Comparison of ENCODE assay signal across 17 cellular contexts in the genomic region with DNA sequence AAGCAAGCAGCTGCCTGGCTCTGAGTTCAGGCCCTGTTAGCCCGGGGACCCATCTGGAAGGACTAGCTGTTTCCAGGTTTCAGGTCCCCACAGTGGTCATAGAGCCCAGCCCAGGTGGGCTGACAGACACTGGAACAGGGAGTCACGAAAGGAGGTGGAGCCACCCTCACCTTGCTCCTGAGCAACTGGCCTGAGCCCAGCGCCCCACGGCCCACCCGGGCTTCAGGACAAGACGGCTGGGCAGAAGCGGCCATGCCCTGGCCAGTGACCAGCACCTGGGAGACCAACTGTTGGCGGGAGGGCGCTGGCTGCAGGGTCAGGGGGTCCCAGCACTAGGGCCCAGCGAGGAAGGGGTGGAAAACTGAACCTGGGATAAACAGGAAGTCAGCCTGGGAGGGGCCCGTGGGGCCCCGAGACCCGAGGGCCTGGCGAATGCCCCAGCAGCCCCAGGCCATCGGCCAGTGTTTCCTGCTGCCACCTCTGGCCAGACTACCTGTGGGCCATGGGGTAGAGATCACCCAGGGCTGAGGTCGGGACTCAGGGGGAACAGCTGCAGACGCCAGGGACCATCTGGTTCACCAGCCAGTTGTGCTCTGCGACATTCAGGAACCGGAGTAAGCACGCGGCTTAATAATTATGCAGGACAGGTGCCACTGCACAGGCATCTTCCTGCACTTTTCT.
DNase-seq lines count a peak whose midpoint lies in the region; ATAC-seq and TF ChIP-seq lines count a peak whose summit lies in the region.
"Had no signal": no experiment of that assay in that cellular context is flagged by ENCODE, and none has a peak within 500 bp of the region (broad histone marks: within the 10 kb centered on the region; RNA-seq: fewer than 3 reads in every experiment).

No MANE protein-coding gene starts in this region.

- H3K4me1 Mint-ChIP-seq in chondrocyte (ENCODE audit: low read depth): no peaks in the 10 kb centered on the region
- H3K4me1 Mint-ChIP-seq: B cell; CD8-positive, alpha-beta memory T cell had no signal

- no peak overlapping the region for H4K8ac ChIP-seq in neuronal stem cell (ENCODE audit: low read depth, low read length)

- H3K4me2 ChIP-seq in BLaER1 (0 out of 2 replicates have a peak overlapping the region, but pooled peaks have one; percentile 7), neuronal stem cell (ENCODE audit: insufficient read depth, low read length, poor library complexity, severe bottlenecking) (no peak overlapping the region)

- no peak overlapping the region for H2BK15ac ChIP-seq in neuronal stem cell (ENCODE audit: low read length)

- no CpG with 5 or more reads among the region's 21 CpGs for WGBS in neuronal stem cell (ENCODE audit: extremely low coverage in 2 of 2, insufficient read length in 2 of 2, insufficient replicate concordance in 1 of 2), 2 donors

- H3K27me3 ChIP-seq in BLaER1 (no peaks in the 10 kb centered on the region), neuronal stem cell (ENCODE audit: control insufficient read depth in 3 of 3, insufficient read depth in 3 of 3, low read depth in 1 of 3, low read length in 3 of 3) (no peaks in the 10 kb centered on the region)

- H2AFZ ChIP-seq in neuronal stem cell (ENCODE audit: low read length): no peak overlapping the region

- peaks cover 12% of the 10 kb centered on the region for H3K9me3 Mint-ChIP-seq in chondrocyte (ENCODE audit: low read depth)

- H3K79me1 ChIP-seq in neuronal stem cell (ENCODE audit: low read depth, low read length): no peaks in the 10 kb centered on the region

- H3K4me1 ChIP-seq in BLaER1: peaks cover 29% of the 10 kb centered on the region
- peaks cover 2 to 3% of the 10 kb centered on the region in 2 donors for H3K4me1 ChIP-seq in neuronal stem cell (ENCODE audit: control insufficient read depth in 2 of 2, insufficient read depth in 1 of 2, low read depth in 1 of 2, low read length in 2 of 2)
- H3K4me1 ChIP-seq: Caco-2 had no signal

- H3K14ac ChIP-seq in neuronal stem cell (ENCODE audit: low read length): no peak overlapping the region

- H3K4me3 ChIP-seq in BLaER1: no peak overlapping the region
- no peak overlapping the region for H3K4me3 ChIP-seq in neuronal stem cell (ENCODE audit: low read length in 2 of 2)

- ATAC-seq in HG03039 (IDR thresholded peaks at IDR 0.05; ENCODE audit: unreplicated experiment): no peak
- ATAC-seq: HCT116 had no signal

- no peaks in the 10 kb centered on the region for H3K36me3 Mint-ChIP-seq in chondrocyte (ENCODE audit: low read depth)
- H3K36me3 Mint-ChIP-seq: CD8-positive, alpha-beta memory T cell; IgD-negative memory B cell had no signal

- peak overlapping the region; percentile 68 for H3K18ac ChIP-seq in neuronal stem cell (ENCODE audit: low read length)

- H2BK12ac ChIP-seq in neuronal stem cell (ENCODE audit: low read length): no peak overlapping the region

- H3K4ac ChIP-seq in neuronal stem cell (ENCODE audit: low read length): no peak overlapping the region

- H2BK120ac ChIP-seq in neuronal stem cell (ENCODE audit: low read depth, low read length): peak overlapping the region; percentile 0

- no peaks in the 10 kb centered on the region for H4K20me1 ChIP-seq in BLaER1

- no peak overlapping the region for H2BK5ac ChIP-seq in neuronal stem cell (ENCODE audit: low read length)

- H3K23ac ChIP-seq in neuronal stem cell (ENCODE audit: low read depth, low read length, poor library complexity): no peak overlapping the region

- peak overlapping the region; percentile 24 for H2AK5ac ChIP-seq in neuronal stem cell (ENCODE audit: low read depth, low read length)

- no peak overlapping the region for H3K4me3 Mint-ChIP-seq in chondrocyte (ENCODE audit: unreplicated experiment)
- H3K4me3 Mint-ChIP-seq: B cell; CD8-positive, alpha-beta memory T cell; IgD-negative memory B cell had no signal

- H4K91ac ChIP-seq in neuronal stem cell (ENCODE audit: low read depth, low read length, poor library complexity): no peak overlapping the region

- H3K27ac ChIP-seq in BLaER1 (no peak overlapping the region), neuronal stem cell (replicated peaks; ENCODE audit: low read length) (no peak overlapping the region)
- H3K27ac ChIP-seq: C4-2B had no signal

- peak; percentile 82 for DNase-seq in chondrocyte (ENCODE audit: low spot score)
- DNase-seq in iPS-NIHi11 (ENCODE audit: low spot score): peak; percentile 39
- no peak for DNase-seq in neuronal stem cell (ENCODE audit: low spot score)
- no peak for DNase-seq in AG08396 (ENCODE audit: low spot score)
- DNase-seq in HK-2 (ENCODE audit: unreplicated experiment): no peak
- DNase-seq: ACHN; Caco-2; CD8-positive, alpha-beta memory T cell; DND-41; GDM1; GOT3 had no signal

- H3K36me3 ChIP-seq in BLaER1 (no peaks in the 10 kb centered on the region), neuronal stem cell (replicated peaks in 1 of 2; ENCODE audit: control insufficient read depth in 2 of 2, insufficient read depth in 2 of 2, low read length in 2 of 2) (no peaks in the 10 kb centered on the region)

- H3K27me3 Mint-ChIP-seq in chondrocyte (ENCODE audit: low read depth): no peaks in the 10 kb centered on the region
- H3K27me3 Mint-ChIP-seq: IgD-negative memory B cell had no signal

- TF ChIP-seq CTCF in chondrocyte (IDR thresholded peaks at IDR 0.05): no peak

- H3K27ac Mint-ChIP-seq in chondrocyte (ENCODE audit: unreplicated experiment): no peak overlapping the region
- H3K27ac Mint-ChIP-seq: B cell; CD8-positive, alpha-beta memory T cell; IgD-negative memory B cell had no signal

- no peaks in the 10 kb centered on the region for H3K9me3 ChIP-seq in BLaER1
- peaks cover 0 to 1% of the 10 kb centered on the region in 2 donors for H3K9me3 ChIP-seq in neuronal stem cell (replicated peaks in 1 of 2; ENCODE audit: control insufficient read depth in 2 of 2, insufficient read depth in 1 of 2, low read depth in 1 of 2, low read length in 2 of 2)
- H3K9me3 ChIP-seq: Caco-2 had no signal

- H3K9ac ChIP-seq in BLaER1 (no peak overlapping the region), neuronal stem cell (ENCODE audit: low read depth, low read length, poor library complexity) (no peak overlapping the region)

Comparison
In these comparisons a context has a peak if more than half of its experiments do, and no peak if none do; other contexts are left out.
1. DNase-seq: peak in chondrocyte (single experiment) and iPS-NIHi11 (single experiment); none in neuronal stem cell (single experiment), AG08396 (single experiment) and HK-2 (single experiment).